Comparison of ENCODE assay signal across 11 cellular contexts in genomic region chr10:112902730-112903129, GRCh38.
"Had no signal": no experiment of that assay in that cellular context is flagged by ENCODE, and none has a peak within 500 bp of the region (broad histone marks: within the 10 kb centered on the region; RNA-seq: fewer than 3 reads in every experiment).

No MANE protein-coding gene starts in this region.

- H3K27ac ChIP-seq: HL-60, KMS-11 had no signal

- FAIRE-seq: H1, H54 had no signal

- H3K4me3 ChIP-seq: GM23338 had no signal

- H3K9ac ChIP-seq: KMS-11 had no signal

- H3K4me2 ChIP-seq: GM23338, KMS-11 had no signal

- ATAC-seq: GM23338 had no signal

- DNase-seq: H9, HCEC 1CT, HFFc6, IMR-90, Karpas-422, KBM-7 had no signal

- H2AFZ ChIP-seq: GM23338 had no signal
